2 cellular contexts compared by ENCODE assay signal in the genomic region with DNA sequence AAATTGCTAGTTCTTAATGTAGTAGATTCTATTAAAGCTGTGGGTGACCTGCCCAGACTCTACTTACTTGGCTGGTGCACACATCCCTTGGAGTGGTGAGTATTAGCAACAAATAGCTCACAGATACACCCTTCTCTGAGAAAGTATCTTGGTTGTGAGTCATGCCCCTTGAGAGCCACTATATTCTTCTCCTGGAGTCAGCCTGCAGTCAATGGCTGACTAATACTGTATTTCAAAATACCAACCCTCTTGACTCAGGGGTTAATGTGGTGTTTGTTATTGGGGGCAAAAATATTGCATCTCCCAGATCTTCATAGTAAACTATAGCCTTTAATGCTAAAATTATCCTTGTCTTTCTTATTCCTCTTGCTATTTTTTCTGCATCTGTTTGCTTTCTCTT.
TF ChIP-seq lines count a peak whose summit lies in the region.

No MANE protein-coding gene starts in this region.

TF ChIP-seq in HCT116, 20 proteins besides CTCF, POLR2A, EP300 and RAD21 (continued from another document):
- TF ChIP-seq, protein P1, sequence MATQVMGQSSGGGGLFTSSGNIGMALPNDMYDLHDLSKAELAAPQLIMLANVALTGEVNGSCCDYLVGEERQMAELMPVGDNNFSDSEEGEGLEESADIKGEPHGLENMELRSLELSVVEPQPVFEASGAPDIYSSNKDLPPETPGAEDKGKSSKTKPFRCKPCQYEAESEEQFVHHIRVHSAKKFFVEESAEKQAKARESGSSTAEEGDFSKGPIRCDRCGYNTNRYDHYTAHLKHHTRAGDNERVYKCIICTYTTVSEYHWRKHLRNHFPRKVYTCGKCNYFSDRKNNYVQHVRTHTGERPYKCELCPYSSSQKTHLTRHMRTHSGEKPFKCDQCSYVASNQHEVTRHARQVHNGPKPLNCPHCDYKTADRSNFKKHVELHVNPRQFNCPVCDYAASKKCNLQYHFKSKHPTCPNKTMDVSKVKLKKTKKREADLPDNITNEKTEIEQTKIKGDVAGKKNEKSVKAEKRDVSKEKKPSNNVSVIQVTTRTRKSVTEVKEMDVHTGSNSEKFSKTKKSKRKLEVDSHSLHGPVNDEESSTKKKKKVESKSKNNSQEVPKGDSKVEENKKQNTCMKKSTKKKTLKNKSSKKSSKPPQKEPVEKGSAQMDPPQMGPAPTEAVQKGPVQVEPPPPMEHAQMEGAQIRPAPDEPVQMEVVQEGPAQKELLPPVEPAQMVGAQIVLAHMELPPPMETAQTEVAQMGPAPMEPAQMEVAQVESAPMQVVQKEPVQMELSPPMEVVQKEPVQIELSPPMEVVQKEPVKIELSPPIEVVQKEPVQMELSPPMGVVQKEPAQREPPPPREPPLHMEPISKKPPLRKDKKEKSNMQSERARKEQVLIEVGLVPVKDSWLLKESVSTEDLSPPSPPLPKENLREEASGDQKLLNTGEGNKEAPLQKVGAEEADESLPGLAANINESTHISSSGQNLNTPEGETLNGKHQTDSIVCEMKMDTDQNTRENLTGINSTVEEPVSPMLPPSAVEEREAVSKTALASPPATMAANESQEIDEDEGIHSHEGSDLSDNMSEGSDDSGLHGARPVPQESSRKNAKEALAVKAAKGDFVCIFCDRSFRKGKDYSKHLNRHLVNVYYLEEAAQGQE (IDR thresholded peaks at IDR 0.05; ENCODE audit: low read depth) = no peak
- no peak for TF ChIP-seq ZNF274 (IDR thresholded peaks at IDR 0.05; ENCODE audit: low read depth, low read length)
- TF ChIP-seq SP1 (IDR thresholded peaks at IDR 0.05; ENCODE audit: low read depth) = peak; percentile 58
- peak; percentile 86 for TF ChIP-seq FOSL1 (IDR thresholded peaks at IDR 0.05; ENCODE audit: low read depth)
- 0 out of 2 replicates have a peak, but pooled peaks have one; percentile 35 for TF ChIP-seq SRF (IDR thresholded peaks at IDR 0.05; ENCODE audit: low read depth)
- TF ChIP-seq MAX (IDR thresholded peaks at IDR 0.05) = 0 out of 2 replicates have a peak, but pooled peaks have one; percentile 14
- TF ChIP-seq POLR2AphosphoS5 (IDR thresholded peaks at IDR 0.05; ENCODE audit: low read depth, low read length) = no peak
- TF ChIP-seq EGR1 (IDR thresholded peaks at IDR 0.05; ENCODE audit: low read depth) = no peak
- peak; percentile 89 for TF ChIP-seq CEBPB (IDR thresholded peaks at IDR 0.05; ENCODE audit: low read depth)
- no peak for TF ChIP-seq SIN3A (IDR thresholded peaks at IDR 0.05; ENCODE audit: low read depth)
- TF ChIP-seq YY1 (IDR thresholded peaks at IDR 0.05; ENCODE audit: extremely low read depth, insufficient replicate concordance, low read depth, low read length) = no peak
- peak; percentile 78; the same call in 1 of the 2 replicates for TF ChIP-seq CBX3 (IDR thresholded peaks at IDR 0.05; ENCODE audit: low read depth)
- TF ChIP-seq, protein P2, sequence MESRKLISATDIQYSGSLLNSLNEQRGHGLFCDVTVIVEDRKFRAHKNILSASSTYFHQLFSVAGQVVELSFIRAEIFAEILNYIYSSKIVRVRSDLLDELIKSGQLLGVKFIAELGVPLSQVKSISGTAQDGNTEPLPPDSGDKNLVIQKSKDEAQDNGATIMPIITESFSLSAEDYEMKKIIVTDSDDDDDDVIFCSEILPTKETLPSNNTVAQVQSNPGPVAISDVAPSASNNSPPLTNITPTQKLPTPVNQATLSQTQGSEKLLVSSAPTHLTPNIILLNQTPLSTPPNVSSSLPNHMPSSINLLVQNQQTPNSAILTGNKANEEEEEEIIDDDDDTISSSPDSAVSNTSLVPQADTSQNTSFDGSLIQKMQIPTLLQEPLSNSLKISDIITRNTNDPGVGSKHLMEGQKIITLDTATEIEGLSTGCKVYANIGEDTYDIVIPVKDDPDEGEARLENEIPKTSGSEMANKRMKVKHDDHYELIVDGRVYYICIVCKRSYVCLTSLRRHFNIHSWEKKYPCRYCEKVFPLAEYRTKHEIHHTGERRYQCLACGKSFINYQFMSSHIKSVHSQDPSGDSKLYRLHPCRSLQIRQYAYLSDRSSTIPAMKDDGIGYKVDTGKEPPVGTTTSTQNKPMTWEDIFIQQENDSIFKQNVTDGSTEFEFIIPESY (IDR thresholded peaks at IDR 0.05; ENCODE audit: extremely low read depth, insufficient replicate concordance, low read length) = no peak
- no peak for TF ChIP-seq ELF1 (IDR thresholded peaks at IDR 0.05; ENCODE audit: borderline replicate concordance, low read depth)
- no peak for TF ChIP-seq EZH2phosphoT487 (IDR thresholded peaks at IDR 0.05; ENCODE audit: borderline replicate concordance)
- TF ChIP-seq ZFX (IDR thresholded peaks at IDR 0.05) = no peak

TF ChIP-seq in SK-N-SH, 30 proteins besides CTCF, POLR2A, EP300 and RAD21 (continued from another document):
- TF ChIP-seq YY1 (IDR thresholded peaks at IDR 0.05; ENCODE audit: low read depth) (peak; percentile 59; the same call in 1 of the 2 replicates), RXRA (IDR thresholded peaks at IDR 0.05; ENCODE audit: borderline replicate concordance, low read depth) (peak; percentile 90), NRF1 (IDR thresholded peaks at IDR 0.05; ENCODE audit: low read depth, low read length) (no peak), EZH2phosphoT487 (IDR thresholded peaks at IDR 0.05; ENCODE audit: borderline replicate concordance, low read depth) (no peak), FOXM1 (IDR thresholded peaks at IDR 0.05; ENCODE audit: low read depth) (0 out of 2 replicates have a peak, but pooled peaks have one; percentile 29), NFIC (IDR thresholded peaks at IDR 0.05; ENCODE audit: borderline replicate concordance) (peak; percentile 72), GATA2 (CRISPR knock-in tag; IDR thresholded peaks at IDR 0.05) (no peak), TAF1 (IDR thresholded peaks at IDR 0.05; ENCODE audit: borderline replicate concordance, low read depth, low read length) (no peak), RFX5 (IDR thresholded peaks at IDR 0.05; ENCODE audit: low read length) (no peak), TEAD4 (IDR thresholded peaks at IDR 0.05; ENCODE audit: borderline replicate concordance, insufficient read depth) (peak; percentile 87), ELF1 (IDR thresholded peaks at IDR 0.05) (no peak), GABPA (IDR thresholded peaks at IDR 0.05; ENCODE audit: low read depth) (no peak), CHD2 (IDR thresholded peaks at IDR 0.05; ENCODE audit: low read length, partially characterized antibody) (no peak), SIN3A (IDR thresholded peaks at IDR 0.05; ENCODE audit: borderline replicate concordance, low read depth, low read length) (no peak)
- TF ChIP-seq, protein P1 (IDR thresholded peaks at IDR 0.05; ENCODE audit: low read depth, low read length) = no peak
- TF ChIP-seq, protein P3, sequence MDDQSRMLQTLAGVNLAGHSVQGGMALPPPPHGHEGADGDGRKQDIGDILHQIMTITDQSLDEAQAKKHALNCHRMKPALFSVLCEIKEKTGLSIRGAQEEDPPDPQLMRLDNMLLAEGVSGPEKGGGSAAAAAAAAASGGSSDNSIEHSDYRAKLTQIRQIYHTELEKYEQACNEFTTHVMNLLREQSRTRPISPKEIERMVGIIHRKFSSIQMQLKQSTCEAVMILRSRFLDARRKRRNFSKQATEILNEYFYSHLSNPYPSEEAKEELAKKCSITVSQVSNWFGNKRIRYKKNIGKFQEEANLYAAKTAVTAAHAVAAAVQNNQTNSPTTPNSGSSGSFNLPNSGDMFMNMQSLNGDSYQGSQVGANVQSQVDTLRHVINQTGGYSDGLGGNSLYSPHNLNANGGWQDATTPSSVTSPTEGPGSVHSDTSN (IDR thresholded peaks at IDR 0.05) = peak; percentile 67
- TF ChIP-seq, protein P2 (IDR thresholded peaks at IDR 0.05; ENCODE audit: borderline replicate concordance, low read depth) = no peak
